ENCODE assay signal across 13 cellular contexts in the genomic region with DNA sequence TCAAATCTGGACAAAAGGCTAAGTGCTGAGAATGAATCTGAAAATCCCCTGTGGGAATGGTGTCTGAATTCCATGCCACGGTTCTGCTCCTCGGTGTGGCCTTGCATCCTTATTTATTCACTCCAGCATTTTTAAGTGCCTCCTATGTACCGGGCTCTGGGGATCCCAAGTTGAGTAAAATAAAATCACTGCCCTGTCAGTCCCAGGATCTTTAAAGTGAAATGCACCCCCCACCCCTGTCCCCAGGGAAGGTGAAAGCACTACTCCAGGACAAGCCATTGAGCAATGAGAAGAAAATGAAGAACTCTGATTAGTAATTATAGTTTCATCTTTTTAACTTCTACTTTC. TPM values are rescaled to one million over a fixed set of nuclear protein-coding genes. Genes with fewer than 3 reads are reported as not detected.
DNase-seq lines count a peak whose midpoint lies in the region; ATAC-seq, FAIRE-seq and TF ChIP-seq lines count a peak whose summit lies in the region.
"Had no signal": no experiment of that assay in that cellular context is flagged by ENCODE, and none has a peak within 500 bp of the region (broad histone marks: within the 10 kb centered on the region; RNA-seq: fewer than 3 reads in every experiment).

No MANE protein-coding gene starts in this region.

- 38% methylated on average over 3 of the region's 3 CpGs for WGBS in HUES64
- 3% methylated on average over 3 of the region's 3 CpGs for WGBS in HepG2 (ENCODE audit: low lambda C conversion rate)
- WGBS in small intestine, 3 donors = 24 to 50% (median 29%) methylated on average over 3 of the region's 3 CpGs

- TF ChIP-seq EP300 in HepG2 (IDR thresholded peaks at IDR 0.05; ENCODE audit: low read depth in 2 of 2, low read length in 2 of 2) (no peak), HepG2 (CRISPR knock-in tag; IDR thresholded peaks at IDR 0.05; ENCODE audit: borderline replicate concordance) (no peak)

- H3K79me2 ChIP-seq in HepG2 (ENCODE audit: insufficient read depth, low read length) = peaks cover 91% of the 10 kb centered on the region

- TF ChIP-seq POLR2A in HepG2 (IDR thresholded peaks at IDR 0.05; ENCODE audit: insufficient read depth in 1 of 2, low read depth in 2 of 2, low read length in 2 of 2) = no peak

- H3K4me3 ChIP-seq in HUES64 (ENCODE audit: low read length) (peak overlapping the region; percentile 95), HepG2 (replicated peaks in 1 of 3; ENCODE audit: insufficient read depth in 1 of 3, low read depth in 2 of 3, low read length in 3 of 3) (peak overlapping the region; percentile 64 to 92 (median 85)), small intestine (ENCODE audit: low read depth in 1 of 2, low read length in 2 of 2) (peak overlapping the region; percentile 17 to 21)
- H3K4me3 ChIP-seq: SJSA1 had no signal

- intact Hi-C loops in HepG2 (cut with micrococcal nuclease; ENCODE audit: unreplicated experiment) = no loop called here
- intact Hi-C loops in sciatic nerve (cut with DNase I) = no loop called here

- POLR2A ChIA-PET in HepG2 (lab: Yijun Ruan, JAX) = interaction anchor here (1.0 to 1.1 kb wide), 2 partner anchors 74 to 95 kb away, joined by 3 to 4 read pairs; no protein-coding TSS in a partner anchor

- FAIRE-seq in HepG2 (lab: Jason Lieb, UNC) (no peak), small intestine (lab: Jason Lieb, UNC) (no peak)

- H3K9me3 ChIP-seq in HUES64 (ENCODE audit: insufficient read depth, low read depth, low read length) (no peaks in the 10 kb centered on the region), HepG2 (ENCODE audit: low read length) (no peaks in the 10 kb centered on the region), small intestine (ENCODE audit: control insufficient read depth, low read depth) (no peaks in the 10 kb centered on the region)
- H3K9me3 ChIP-seq: testis had no signal

- in situ Hi-C loops in HepG2 (cut with HindIII; ENCODE audit: extremely low pct_ligation_motif_present, low pct_unique_long_range_greater_than_20kb) = loop anchor here (5.0 kb wide), 1 partner anchor 72 kb away; no protein-coding TSS in a partner anchor

- H3K27ac ChIP-seq in HUES64 (ENCODE audit: low read depth, low read length) (no peak overlapping the region), caudate nucleus (ENCODE audit: low read depth, low read length) (peak overlapping the region; percentile 32), HepG2 (ENCODE audit: extremely low read length, insufficient read depth, low read length) (peak overlapping the region; percentile 90), small intestine (ENCODE audit: low read depth in 1 of 2, low read length in 1 of 2) (peak overlapping the region; percentile 45 to 71)
- H3K27ac ChIP-seq: SJSA1 had no signal

- H2AFZ ChIP-seq in HepG2 (ENCODE audit: low read length) = no peak overlapping the region

- ATAC-seq in HepG2 (no peak), sciatic nerve (no peak), HG03139 (IDR thresholded peaks at IDR 0.05; ENCODE audit: unreplicated experiment) (no peak)
- ATAC-seq: CD8-positive, alpha-beta T cell; naive thymus-derived CD4-positive, alpha-beta T cell had no signal

- H3K4me2 ChIP-seq in HepG2 (ENCODE audit: low read depth, low read length) = peak overlapping the region; percentile 85

- CTCF ChIA-PET in HepG2 (lab: Yijun Ruan, JAX; ENCODE audit: low intra/inter-chr PET ratio, low total read pairs) = no interaction called here

- peaks cover 8% of the 10 kb centered on the region for H4K20me1 ChIP-seq in HepG2 (ENCODE audit: insufficient read depth, low read length)

- no TSS peak for BruUV-seq in HepG2 (replicated peaks; lab: Mats Ljungman, UMichigan)

- DNase-seq in caudate nucleus (lab: John Stamatoyannopoulos, UW) (no peak), HepG2 (ENCODE audit: low spot score) (no peak), small intestine (peak; percentile 28), iPS-NIHi7 (ENCODE audit: extremely low spot score) (no peak), sciatic nerve (ENCODE audit: low spot score) (no peak)
- no peak for DNase-seq in activated effector memory CD4-positive, alpha-beta T cell treated with anti-CD3 and anti-CD28 coated beads, Interleukin-2, amount 50 U/mL, for 16 hours
- DNase-seq: CD8-positive, alpha-beta T cell; Karpas-422; naive thymus-derived CD4-positive, alpha-beta T cell; testis had no signal

- H3K4me1 ChIP-seq in HUES64 (ENCODE audit: insufficient read depth, low read length) = peaks cover 58% of the 10 kb centered on the region
- H3K4me1 ChIP-seq in HepG2 (ENCODE audit: insufficient read depth, low read length) = peaks cover 59% of the 10 kb centered on the region
- peaks cover 0 to 8% of the 10 kb centered on the region in 2 donors for H3K4me1 ChIP-seq in small intestine (ENCODE audit: control insufficient read depth in 2 of 2, insufficient read depth in 1 of 2, low read depth in 1 of 2, low read length in 1 of 2)

- H3K36me3 ChIP-seq in HUES64 (ENCODE audit: insufficient read depth, low read length) (no peaks in the 10 kb centered on the region), HepG2 (replicated peaks in 1 of 2; ENCODE audit: control insufficient read depth in 1 of 2, insufficient read depth in 2 of 2, low read length in 2 of 2) (no peaks in the 10 kb centered on the region), small intestine (ENCODE audit: control insufficient read depth in 2 of 2, insufficient read depth in 2 of 2, low read length in 2 of 2) (no peaks in the 10 kb centered on the region)

- no peak for TF ChIP-seq CTCF in HepG2 (CRISPR knock-in tag; IDR thresholded peaks at IDR 0.05)

- H3K27me3 ChIP-seq in HUES64 (ENCODE audit: insufficient read depth, low read length) (no peaks in the 10 kb centered on the region), HepG2 (ENCODE audit: control insufficient read depth in 1 of 2, insufficient read depth in 2 of 2, low read length in 2 of 2) (no peaks in the 10 kb centered on the region; a peak in 1 of 5 replicates), small intestine (ENCODE audit: control insufficient read depth in 2 of 2, insufficient read depth in 2 of 2, low read length in 2 of 2) (no peaks in the 10 kb centered on the region)
- H3K27me3 ChIP-seq: SJSA1, testis had no signal

- TF ChIP-seq RAD21 in HepG2 (CRISPR knock-in tag; IDR thresholded peaks at IDR 0.05) = no peak

- no peak overlapping the region for H3K9ac ChIP-seq in HUES64 (ENCODE audit: low read depth, low read length)
- H3K9ac ChIP-seq in HepG2 (ENCODE audit: insufficient read depth, low read depth, low read length) = peak overlapping the region; percentile 90

RNA-seq across cellular contexts. Expression of gene LGR4, which starts 3.3 kb away (rescaled TPM):
- polyA plus RNA-seq in HUES64 (2013, experiment 1 of 2) = 42.3 TPM
- polyA plus RNA-seq in HUES64 (2013, experiment 2 of 2) = 45.0 TPM
- total RNA-seq in HepG2 (2016; rRNA removed; fragmentation: Illumina TruSeq; extraction: Trizol) = 51.4 and 68.7 TPM in 2 replicates
- 8.1 and 10.5 TPM in 2 replicates for total RNA-seq in HepG2 (2016; cell fraction: cytosol; rRNA removed; fragmentation: Illumina TruSeq; extraction: Trizol; ENCODE audit: low read depth)
- total RNA-seq in HepG2 (2016; cell fraction: insoluble cytoplasmic fraction; rRNA removed; fragmentation: Illumina TruSeq; extraction: Trizol) = 51.6 and 65.3 TPM in 2 replicates
- 23.6 and 26.4 TPM in 2 replicates for total RNA-seq in HepG2 (2016; cell fraction: membrane; rRNA removed; fragmentation: Illumina TruSeq; extraction: Trizol)
- 111 and 112 TPM in 2 replicates for total RNA-seq in HepG2 (2016; cell fraction: nucleus; rRNA removed; fragmentation: Illumina TruSeq; extraction: Trizol)
- polyA plus RNA-seq in HepG2 (2011; rRNA removed) = 42.1 and 43.8 TPM in 2 replicates
- 21.7 and 35.6 TPM in 2 replicates for polyA plus RNA-seq in HepG2 (2011; cell fraction: cytosol; rRNA removed)
- polyA plus RNA-seq in HepG2 (2011; cell fraction: nucleus; rRNA removed) = 35.4 and 41.4 TPM in 2 replicates
- 45.1 and 63.2 TPM in 2 replicates for polyA plus RNA-seq in HepG2 (2012)
- 1.6 TPM in 2 replicates for polyA plus RNA-seq in HepG2 (2016; cell fraction: cytosol; fragmentation: Illumina TruSeq; extraction: Trizol; ENCODE audit: low read depth)
- polyA plus RNA-seq in HepG2 (2016; cell fraction: insoluble cytoplasmic fraction; fragmentation: Illumina TruSeq; extraction: Trizol; ENCODE audit: low read depth) = 39.9 and 43.3 TPM in 2 replicates
- polyA plus RNA-seq in HepG2 (2016; cell fraction: membrane; fragmentation: Illumina TruSeq; extraction: Trizol; ENCODE audit: low read depth) = 7.6 and 7.9 TPM in 2 replicates
- 106 and 117 TPM in 2 replicates for polyA plus RNA-seq in HepG2 (2016; cell fraction: nucleus; fragmentation: Illumina TruSeq; extraction: Trizol; ENCODE audit: insufficient read depth, low read depth)
- polyA minus RNA-seq in HepG2 (2011; rRNA and poly(A)+ RNA removed; ENCODE audit: low replicate concordance) = 187 and 243 TPM in 2 replicates
- polyA minus RNA-seq in HepG2 (2011; cell fraction: cytosol; rRNA and poly(A)+ RNA removed) = 60.2 and 70.2 TPM in 2 replicates
- 201 and 210 TPM in 2 replicates for polyA minus RNA-seq in HepG2 (2011; cell fraction: nucleus; rRNA and poly(A)+ RNA removed)
- 10 to 100 TPM in 2 of 3 donors, 1 to 10 TPM in 1; 5.9 to 20.5 (median 10.1) TPM for polyA plus RNA-seq in small intestine
- 16.8 TPM for total RNA-seq in sciatic nerve

RNA-seq across cellular contexts. Expression of gene LIN7C, which starts 37.3 kb away (rescaled TPM):
- 17.2 TPM for polyA plus RNA-seq in HUES64 (2013, experiment 1 of 2)
- polyA plus RNA-seq in HUES64 (2013, experiment 2 of 2) = 19.0 TPM
- total RNA-seq in HepG2 (2016; rRNA removed; fragmentation: Illumina TruSeq; extraction: Trizol) = 37.2 and 65.8 TPM in 2 replicates
- 2.5 and 2.7 TPM in 2 replicates for total RNA-seq in HepG2 (2016; cell fraction: cytosol; rRNA removed; fragmentation: Illumina TruSeq; extraction: Trizol; ENCODE audit: low read depth)
- 38.6 and 65.0 TPM in 2 replicates for total RNA-seq in HepG2 (2016; cell fraction: insoluble cytoplasmic fraction; rRNA removed; fragmentation: Illumina TruSeq; extraction: Trizol)
- 15.9 and 19.0 TPM in 2 replicates for total RNA-seq in HepG2 (2016; cell fraction: membrane; rRNA removed; fragmentation: Illumina TruSeq; extraction: Trizol)
- 24.0 and 25.6 TPM in 2 replicates for total RNA-seq in HepG2 (2016; cell fraction: nucleus; rRNA removed; fragmentation: Illumina TruSeq; extraction: Trizol)
- 12.7 and 14.8 TPM in 2 replicates for polyA plus RNA-seq in HepG2 (2011; rRNA removed)
- 7.8 and 14.4 TPM in 2 replicates for polyA plus RNA-seq in HepG2 (2011; cell fraction: cytosol; rRNA removed)
- polyA plus RNA-seq in HepG2 (2011; cell fraction: nucleus; rRNA removed) = 4.2 and 7.4 TPM in 2 replicates
- polyA plus RNA-seq in HepG2 (2012) = 10.3 and 13.4 TPM in 2 replicates
- 0.89 and 0.90 TPM in 2 replicates for polyA plus RNA-seq in HepG2 (2016; cell fraction: cytosol; fragmentation: Illumina TruSeq; extraction: Trizol; ENCODE audit: low read depth)
- polyA plus RNA-seq in HepG2 (2016; cell fraction: insoluble cytoplasmic fraction; fragmentation: Illumina TruSeq; extraction: Trizol; ENCODE audit: low read depth) = 27.1 and 30.5 TPM in 2 replicates
- 4.4 and 4.8 TPM in 2 replicates for polyA plus RNA-seq in HepG2 (2016; cell fraction: membrane; fragmentation: Illumina TruSeq; extraction: Trizol; ENCODE audit: low read depth)
- polyA plus RNA-seq in HepG2 (2016; cell fraction: nucleus; fragmentation: Illumina TruSeq; extraction: Trizol; ENCODE audit: insufficient read depth, low read depth) = 17.5 and 19.5 TPM in 2 replicates
- 6.7 and 16.3 TPM in 2 replicates for polyA minus RNA-seq in HepG2 (2011; rRNA and poly(A)+ RNA removed; ENCODE audit: low replicate concordance)
- 18.3 and 20.3 TPM in 2 replicates for polyA minus RNA-seq in HepG2 (2011; cell fraction: cytosol; rRNA and poly(A)+ RNA removed)
- 29.6 and 31.1 TPM in 2 replicates for polyA minus RNA-seq in HepG2 (2011; cell fraction: nucleus; rRNA and poly(A)+ RNA removed)
- polyA plus RNA-seq in small intestine = 10 to 100 TPM in 1 of 3 donors, 1 to 10 TPM in 2; 7.3 to 13.8 (median 8.9) TPM
- 40.8 TPM for total RNA-seq in sciatic nerve

Comparison
In these comparisons a context has a peak if more than half of its experiments do, and no peak if none do; other contexts are left out.
1. H3K4me3 ChIP-seq: peak in every context shown above with its lines; median percentile 95 in HUES64; 85 in HepG2; 19 in small intestine.